Comparison of ENCODE assay signal across 1 cellular context in genomic region chr22:19713650-19714319, GRCh38.
A peak's percentile ranks its signal among the peaks of the same experiment; 100 is the strongest.
TF ChIP-seq lines count a peak whose summit lies in the region.

No MANE protein-coding gene starts in this region.

TF ChIP-seq in K562, 482 proteins besides CTCF, POLR2A, EP300 and RAD21 (continued from another document):
- TF ChIP-seq PRDM10 (IDR thresholded peaks at IDR 0.05; ENCODE audit: partially characterized antibody) = peak; percentile 21
- peak; percentile 95 for TF ChIP-seq GATAD2A (IDR thresholded peaks at IDR 0.05)
- TF ChIP-seq SAP30 (IDR thresholded peaks at IDR 0.05; ENCODE audit: borderline replicate concordance, insufficient read depth, low read depth, low read length, poor library complexity, severe bottlenecking) = peak; percentile 70
- no peak; the same call in 1 of the 2 replicates for TF ChIP-seq MYC (IDR thresholded peaks at IDR 0.05; ENCODE audit: low read depth, low read length)
- TF ChIP-seq MYC (CRISPR knock-in tag; IDR thresholded peaks at IDR 0.05; ENCODE audit: borderline replicate concordance, low read depth) = peak; percentile 63; the same call in 1 of the 2 replicates
- peak; percentile 36; the same call in 1 of the 2 replicates for TF ChIP-seq ZBTB34 (CRISPR knock-in tag; IDR thresholded peaks at IDR 0.05)
- TF ChIP-seq KLF1 (tag; IDR thresholded peaks at IDR 0.05) = peak; percentile 68
- TF ChIP-seq, protein P1, sequence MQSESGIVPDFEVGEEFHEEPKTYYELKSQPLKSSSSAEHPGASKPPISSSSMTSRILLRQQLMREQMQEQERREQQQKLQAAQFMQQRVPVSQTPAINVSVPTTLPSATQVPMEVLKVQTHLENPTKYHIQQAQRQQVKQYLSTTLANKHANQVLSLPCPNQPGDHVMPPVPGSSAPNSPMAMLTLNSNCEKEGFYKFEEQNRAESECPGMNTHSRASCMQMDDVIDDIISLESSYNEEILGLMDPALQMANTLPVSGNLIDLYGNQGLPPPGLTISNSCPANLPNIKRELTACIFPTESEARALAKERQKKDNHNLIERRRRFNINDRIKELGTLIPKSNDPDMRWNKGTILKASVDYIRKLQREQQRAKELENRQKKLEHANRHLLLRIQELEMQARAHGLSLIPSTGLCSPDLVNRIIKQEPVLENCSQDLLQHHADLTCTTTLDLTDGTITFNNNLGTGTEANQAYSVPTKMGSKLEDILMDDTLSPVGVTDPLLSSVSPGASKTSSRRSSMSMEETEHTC (IDR thresholded peaks at IDR 0.05) = 0 out of 2 replicates have a peak, but pooled peaks have one; percentile 38
- TF ChIP-seq HDAC6 (IDR thresholded peaks at IDR 0.05; ENCODE audit: low read depth, low read length) = 0 out of 2 replicates have a peak, but pooled peaks have one; percentile 77
- no peak for TF ChIP-seq HNRNPUL1 (IDR thresholded peaks at IDR 0.05; ENCODE audit: low read length)
- TF ChIP-seq ZSCAN32 (CRISPR knock-in tag; IDR thresholded peaks at IDR 0.05) = no peak
- TF ChIP-seq SNRNP70 (optimal IDR thresholded peaks at IDR 0.05; ENCODE audit: low read depth, low read length) = no peak
- TF ChIP-seq HSF4 (CRISPR knock-in tag; IDR thresholded peaks at IDR 0.05; ENCODE audit: borderline replicate concordance) = peak; percentile 80; the same call in 1 of the 2 replicates
- TF ChIP-seq, protein P2, sequence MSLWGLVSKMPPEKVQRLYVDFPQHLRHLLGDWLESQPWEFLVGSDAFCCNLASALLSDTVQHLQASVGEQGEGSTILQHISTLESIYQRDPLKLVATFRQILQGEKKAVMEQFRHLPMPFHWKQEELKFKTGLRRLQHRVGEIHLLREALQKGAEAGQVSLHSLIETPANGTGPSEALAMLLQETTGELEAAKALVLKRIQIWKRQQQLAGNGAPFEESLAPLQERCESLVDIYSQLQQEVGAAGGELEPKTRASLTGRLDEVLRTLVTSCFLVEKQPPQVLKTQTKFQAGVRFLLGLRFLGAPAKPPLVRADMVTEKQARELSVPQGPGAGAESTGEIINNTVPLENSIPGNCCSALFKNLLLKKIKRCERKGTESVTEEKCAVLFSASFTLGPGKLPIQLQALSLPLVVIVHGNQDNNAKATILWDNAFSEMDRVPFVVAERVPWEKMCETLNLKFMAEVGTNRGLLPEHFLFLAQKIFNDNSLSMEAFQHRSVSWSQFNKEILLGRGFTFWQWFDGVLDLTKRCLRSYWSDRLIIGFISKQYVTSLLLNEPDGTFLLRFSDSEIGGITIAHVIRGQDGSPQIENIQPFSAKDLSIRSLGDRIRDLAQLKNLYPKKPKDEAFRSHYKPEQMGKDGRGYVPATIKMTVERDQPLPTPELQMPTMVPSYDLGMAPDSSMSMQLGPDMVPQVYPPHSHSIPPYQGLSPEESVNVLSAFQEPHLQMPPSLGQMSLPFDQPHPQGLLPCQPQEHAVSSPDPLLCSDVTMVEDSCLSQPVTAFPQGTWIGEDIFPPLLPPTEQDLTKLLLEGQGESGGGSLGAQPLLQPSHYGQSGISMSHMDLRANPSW (CRISPR knock-in tag; IDR thresholded peaks at IDR 0.05) = peak; percentile 91; the same call in 1 of the 2 replicates
- peak; percentile 95 for TF ChIP-seq BCOR (IDR thresholded peaks at IDR 0.05)
- TF ChIP-seq EGR1 (conservative IDR thresholded peaks at IDR 0.05) = peak; percentile 83
- TF ChIP-seq HDAC1 (IDR thresholded peaks at IDR 0.05) = peak in 1 of 2 experiments; percentile 87; a peak in 2 of 4 replicates
- no peak for TF ChIP-seq FOXP1 (CRISPR knock-in tag; IDR thresholded peaks at IDR 0.05)
- 0 out of 2 replicates have a peak, but pooled peaks have one; percentile 51 for TF ChIP-seq GABPB2 (CRISPR knock-in tag; conservative IDR thresholded peaks at IDR 0.05)
- TF ChIP-seq, protein P3, sequence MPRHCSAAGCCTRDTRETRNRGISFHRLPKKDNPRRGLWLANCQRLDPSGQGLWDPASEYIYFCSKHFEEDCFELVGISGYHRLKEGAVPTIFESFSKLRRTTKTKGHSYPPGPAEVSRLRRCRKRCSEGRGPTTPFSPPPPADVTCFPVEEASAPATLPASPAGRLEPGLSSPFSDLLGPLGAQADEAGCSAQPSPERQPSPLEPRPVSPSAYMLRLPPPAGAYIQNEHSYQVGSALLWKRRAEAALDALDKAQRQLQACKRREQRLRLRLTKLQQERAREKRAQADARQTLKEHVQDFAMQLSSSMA (CRISPR knock-in tag; IDR thresholded peaks at IDR 0.05) = no peak
- TF ChIP-seq, protein P4, sequence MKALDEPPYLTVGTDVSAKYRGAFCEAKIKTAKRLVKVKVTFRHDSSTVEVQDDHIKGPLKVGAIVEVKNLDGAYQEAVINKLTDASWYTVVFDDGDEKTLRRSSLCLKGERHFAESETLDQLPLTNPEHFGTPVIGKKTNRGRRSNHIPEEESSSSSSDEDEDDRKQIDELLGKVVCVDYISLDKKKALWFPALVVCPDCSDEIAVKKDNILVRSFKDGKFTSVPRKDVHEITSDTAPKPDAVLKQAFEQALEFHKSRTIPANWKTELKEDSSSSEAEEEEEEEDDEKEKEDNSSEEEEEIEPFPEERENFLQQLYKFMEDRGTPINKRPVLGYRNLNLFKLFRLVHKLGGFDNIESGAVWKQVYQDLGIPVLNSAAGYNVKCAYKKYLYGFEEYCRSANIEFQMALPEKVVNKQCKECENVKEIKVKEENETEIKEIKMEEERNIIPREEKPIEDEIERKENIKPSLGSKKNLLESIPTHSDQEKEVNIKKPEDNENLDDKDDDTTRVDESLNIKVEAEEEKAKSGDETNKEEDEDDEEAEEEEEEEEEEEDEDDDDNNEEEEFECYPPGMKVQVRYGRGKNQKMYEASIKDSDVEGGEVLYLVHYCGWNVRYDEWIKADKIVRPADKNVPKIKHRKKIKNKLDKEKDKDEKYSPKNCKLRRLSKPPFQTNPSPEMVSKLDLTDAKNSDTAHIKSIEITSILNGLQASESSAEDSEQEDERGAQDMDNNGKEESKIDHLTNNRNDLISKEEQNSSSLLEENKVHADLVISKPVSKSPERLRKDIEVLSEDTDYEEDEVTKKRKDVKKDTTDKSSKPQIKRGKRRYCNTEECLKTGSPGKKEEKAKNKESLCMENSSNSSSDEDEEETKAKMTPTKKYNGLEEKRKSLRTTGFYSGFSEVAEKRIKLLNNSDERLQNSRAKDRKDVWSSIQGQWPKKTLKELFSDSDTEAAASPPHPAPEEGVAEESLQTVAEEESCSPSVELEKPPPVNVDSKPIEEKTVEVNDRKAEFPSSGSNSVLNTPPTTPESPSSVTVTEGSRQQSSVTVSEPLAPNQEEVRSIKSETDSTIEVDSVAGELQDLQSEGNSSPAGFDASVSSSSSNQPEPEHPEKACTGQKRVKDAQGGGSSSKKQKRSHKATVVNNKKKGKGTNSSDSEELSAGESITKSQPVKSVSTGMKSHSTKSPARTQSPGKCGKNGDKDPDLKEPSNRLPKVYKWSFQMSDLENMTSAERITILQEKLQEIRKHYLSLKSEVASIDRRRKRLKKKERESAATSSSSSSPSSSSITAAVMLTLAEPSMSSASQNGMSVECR (CRISPR knock-in tag; IDR thresholded peaks at IDR 0.05) = no peak
- TF ChIP-seq MAFG (tag; conservative IDR thresholded peaks at IDR 0.05) = no peak
- TF ChIP-seq TBP (optimal IDR thresholded peaks at IDR 0.05; ENCODE audit: low read depth, low read length) = peak; percentile 8
- 0 out of 2 replicates have a peak, but pooled peaks have one; percentile 49 for TF ChIP-seq HDAC8 (tag; IDR thresholded peaks at IDR 0.05)
- TF ChIP-seq, protein P5, sequence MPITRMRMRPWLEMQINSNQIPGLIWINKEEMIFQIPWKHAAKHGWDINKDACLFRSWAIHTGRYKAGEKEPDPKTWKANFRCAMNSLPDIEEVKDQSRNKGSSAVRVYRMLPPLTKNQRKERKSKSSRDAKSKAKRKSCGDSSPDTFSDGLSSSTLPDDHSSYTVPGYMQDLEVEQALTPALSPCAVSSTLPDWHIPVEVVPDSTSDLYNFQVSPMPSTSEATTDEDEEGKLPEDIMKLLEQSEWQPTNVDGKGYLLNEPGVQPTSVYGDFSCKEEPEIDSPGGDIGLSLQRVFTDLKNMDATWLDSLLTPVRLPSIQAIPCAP (CRISPR knock-in tag; IDR thresholded peaks at IDR 0.05; ENCODE audit: borderline replicate concordance) = no peak
- TF ChIP-seq DMBX1 (CRISPR knock-in tag; IDR thresholded peaks at IDR 0.05; ENCODE audit: borderline replicate concordance) = no peak
- TF ChIP-seq ATF7 (IDR thresholded peaks at IDR 0.05) = no peak
- TF ChIP-seq CAMTA2 (CRISPR knock-in tag; conservative IDR thresholded peaks at IDR 0.05) = no peak; the same call in 1 of the 2 replicates
TF ChIP-seq in K562: peak in this region for 39.
